Comparison of ENCODE assay signal across 22 cellular contexts in genomic region chr22:27419473-27419872, GRCh38.
A peak's percentile ranks its signal among the peaks of the same experiment; 100 is the strongest.
DNase-seq lines count a peak whose midpoint lies in the region; ATAC-seq and TF ChIP-seq lines count a peak whose summit lies in the region.
"Had no signal": no experiment of that assay in that cellular context is flagged by ENCODE, and none has a peak within 500 bp of the region (broad histone marks: within the 10 kb centered on the region; RNA-seq: fewer than 3 reads in every experiment).

No MANE protein-coding gene starts in this region.

- intact Hi-C loops in ovary (cut with DNase I) = no loop called here

- TF ChIP-seq POLR2A in ovary (IDR thresholded peaks at IDR 0.05) = no peak

- H3K36me3 Mint-ChIP-seq in natural killer cell treated with Interleukin-12 subunit alpha and Interleukin-12 subunit beta and Interleukin-15 and Interleukin-18, amount 100 ng/mL, for 72 hours = no peaks in the 10 kb centered on the region
- H3K36me3 Mint-ChIP-seq: activated naive CD4-positive, alpha-beta T cell treated with anti-CD3 and anti-CD28 coated beads, Interleukin-2, amount 10 ng/mL, durations not matched to agents 7 days and 5 days; mesothelial cell of epicardium had no signal

- 83 to 86% (median 85%) methylated on average over 7 of the region's 7 CpGs for WGBS in ovary, 3 donors

- peaks cover 28 to 41% of the 10 kb centered on the region in 2 donors for H3K27me3 Mint-ChIP-seq in natural killer cell treated with Interleukin-12 subunit alpha and Interleukin-12 subunit beta and Interleukin-15 and Interleukin-18, amount 100 ng/mL, for 72 hours

- DNase-seq in H7 (peak; percentile 16), brain microvascular endothelial cell (peak; percentile 20), glomerular visceral epithelial cell (ENCODE audit: extremely low spot score) (peak; percentile 26), pulmonary artery endothelial cell (ENCODE audit: low read depth, low spot score) (peak; percentile 15), ovary (no peak), NCI-H2227 treated with DMSO at 0.1 percent for 48 hours (lab: John Stamatoyannopoulos, UW) (no peak), NCI-H524 treated with DMSO at 0.1 percent for 48 hours (lab: John Stamatoyannopoulos, UW) (no peak)
- no peak for DNase-seq in natural killer cell treated with Interleukin-12 subunit alpha and Interleukin-12 subunit beta and Interleukin-15 and Interleukin-18, amount 100 ng/mL, for 72 hours (ENCODE audit: low spot score)
- DNase-seq: activated CD4-positive, alpha-beta T cell treated with anti-CD3 and anti-CD28 coated beads, Interleukin-2, amount 10 ng/mL, durations not matched to agents 24 days and 14 days; activated naive CD4-positive, alpha-beta T cell treated with anti-CD3 and anti-CD28 coated beads, Interleukin-2, amount 10 ng/mL, durations not matched to agents 7 days and 5 days; central memory CD4-positive, alpha-beta T cell; glutamatergic neuron; NCI-H1105 treated with DMSO at 0.1 percent for 48 hours; NCI-H446 treated with DMSO at 0.1 percent for 48 hours; PC-9; stimulated activated CD4-positive, alpha-beta T cell treated with anti-CD3 and anti-CD28 coated beads, Interleukin-1b, Interleukin-23, amount 100 ng/mL, for 48 hours; T-helper 17 cell; uterus had no signal

- no peak for TF ChIP-seq EP300 in ovary (IDR thresholded peaks at IDR 0.05)

- no peaks in the 10 kb centered on the region for H3K9me3 ChIP-seq in ovary
- H3K9me3 ChIP-seq: uterus had no signal

- H3K4me3 Mint-ChIP-seq in natural killer cell treated with Interleukin-12 subunit alpha and Interleukin-12 subunit beta and Interleukin-15 and Interleukin-18, amount 100 ng/mL, for 72 hours = no peak overlapping the region
- H3K4me3 Mint-ChIP-seq: activated CD4-positive, alpha-beta T cell treated with anti-CD3 and anti-CD28 coated beads, Interleukin-2, amount 10 ng/mL, durations not matched to agents 24 days and 14 days; activated naive CD4-positive, alpha-beta T cell treated with anti-CD3 and anti-CD28 coated beads, Interleukin-2, amount 10 ng/mL, durations not matched to agents 7 days and 5 days; mesothelial cell of epicardium; neural crest cell; T-helper 17 cell had no signal

- H3K27ac ChIP-seq in brain microvascular endothelial cell (no peak overlapping the region), ovary (no peak overlapping the region)
- H3K27ac ChIP-seq: PC-9, uterus had no signal

- no peak overlapping the region for H3K27ac Mint-ChIP-seq in natural killer cell treated with Interleukin-12 subunit alpha and Interleukin-12 subunit beta and Interleukin-15 and Interleukin-18, amount 100 ng/mL, for 72 hours
- H3K27ac Mint-ChIP-seq: activated CD4-positive, alpha-beta T cell treated with anti-CD3 and anti-CD28 coated beads, Interleukin-2, amount 10 ng/mL, durations not matched to agents 24 days and 14 days; activated naive CD4-positive, alpha-beta T cell treated with anti-CD3 and anti-CD28 coated beads, Interleukin-2, amount 10 ng/mL, durations not matched to agents 7 days and 5 days; progenitor cell of endocrine pancreas; T-helper 17 cell had no signal

- ATAC-seq in natural killer cell treated with Interleukin-12 subunit alpha and Interleukin-12 subunit beta and Interleukin-15 and Interleukin-18, amount 100 ng/mL, for 72 hours = no peak
- ATAC-seq: T-helper 17 cell had no signal

- peaks cover 12% of the 10 kb centered on the region for H3K4me1 ChIP-seq in ovary (ENCODE audit: insufficient read depth)
- H3K4me1 ChIP-seq: uterus had no signal

- H3K9me3 Mint-ChIP-seq in natural killer cell treated with Interleukin-12 subunit alpha and Interleukin-12 subunit beta and Interleukin-15 and Interleukin-18, amount 100 ng/mL, for 72 hours = no peaks in the 10 kb centered on the region
- H3K9me3 Mint-ChIP-seq: neural crest cell had no signal

- H3K36me3 ChIP-seq in H7 (replicated peaks; ENCODE audit: control insufficient read depth, insufficient read depth, low read length) = no peaks in the 10 kb centered on the region
- H3K36me3 ChIP-seq in brain microvascular endothelial cell (replicated peaks) = no peaks in the 10 kb centered on the region
- H3K36me3 ChIP-seq in ovary = no peaks in the 10 kb centered on the region
- H3K36me3 ChIP-seq: uterus had no signal

- no peaks in the 10 kb centered on the region for H3K27me3 ChIP-seq in H7 (ENCODE audit: control insufficient read depth, insufficient read depth, low read length)
- H3K27me3 ChIP-seq in brain microvascular endothelial cell (replicated peaks) = peaks cover 2% of the 10 kb centered on the region
- H3K27me3 ChIP-seq in ovary = no peaks in the 10 kb centered on the region
- H3K27me3 ChIP-seq: uterus had no signal

- in situ Hi-C loops in brain microvascular endothelial cell (cut with HindIII; ENCODE audit: low pct_ligation_motif_present, low sequenced_read_pairs) = no loop called here

- H3K4me3 ChIP-seq in H7 (ENCODE audit: insufficient read depth, low read depth, low read length) (no peak overlapping the region), brain microvascular endothelial cell (ENCODE audit: low read depth, low read length) (no peak overlapping the region), ovary (no peak overlapping the region)
- H3K4me3 ChIP-seq: PC-9, skin epidermis, uterus had no signal

- H3K4me1 Mint-ChIP-seq in natural killer cell treated with Interleukin-12 subunit alpha and Interleukin-12 subunit beta and Interleukin-15 and Interleukin-18, amount 100 ng/mL, for 72 hours (ENCODE audit: low read depth in 2 of 2) = no peaks in the 10 kb centered on the region
- H3K4me1 Mint-ChIP-seq: activated CD4-positive, alpha-beta T cell treated with anti-CD3 and anti-CD28 coated beads, Interleukin-2, amount 10 ng/mL, durations not matched to agents 24 days and 14 days; activated naive CD4-positive, alpha-beta T cell treated with anti-CD3 and anti-CD28 coated beads, Interleukin-2, amount 10 ng/mL, durations not matched to agents 7 days and 5 days; T-helper 17 cell had no signal

- no peak for TF ChIP-seq CTCF in brain microvascular endothelial cell (IDR thresholded peaks at IDR 0.05; ENCODE audit: low read depth, low read length, missing control alignments)
- TF ChIP-seq CTCF in ovary (IDR thresholded peaks at IDR 0.05) = no peak

Comparison
In these comparisons a context has a peak if more than half of its experiments do, and no peak if none do; other contexts are left out.
1. DNase-seq: peak in H7 (single experiment), brain microvascular endothelial cell (single experiment), glomerular visceral epithelial cell (single experiment) and pulmonary artery endothelial cell (single experiment); none in ovary (0 of 5), NCI-H2227 treated with DMSO at 0.1 percent for 48 hours (single experiment), NCI-H524 treated with DMSO at 0.1 percent for 48 hours (single experiment) and natural killer cell treated with Interleukin-12 subunit alpha and Interleukin-12 subunit beta and Interleukin-15 and Interleukin-18, amount 100 ng/mL, for 72 hours (single experiment).